Comparison of ENCODE assay signal across 8 cellular contexts in the genomic region with DNA sequence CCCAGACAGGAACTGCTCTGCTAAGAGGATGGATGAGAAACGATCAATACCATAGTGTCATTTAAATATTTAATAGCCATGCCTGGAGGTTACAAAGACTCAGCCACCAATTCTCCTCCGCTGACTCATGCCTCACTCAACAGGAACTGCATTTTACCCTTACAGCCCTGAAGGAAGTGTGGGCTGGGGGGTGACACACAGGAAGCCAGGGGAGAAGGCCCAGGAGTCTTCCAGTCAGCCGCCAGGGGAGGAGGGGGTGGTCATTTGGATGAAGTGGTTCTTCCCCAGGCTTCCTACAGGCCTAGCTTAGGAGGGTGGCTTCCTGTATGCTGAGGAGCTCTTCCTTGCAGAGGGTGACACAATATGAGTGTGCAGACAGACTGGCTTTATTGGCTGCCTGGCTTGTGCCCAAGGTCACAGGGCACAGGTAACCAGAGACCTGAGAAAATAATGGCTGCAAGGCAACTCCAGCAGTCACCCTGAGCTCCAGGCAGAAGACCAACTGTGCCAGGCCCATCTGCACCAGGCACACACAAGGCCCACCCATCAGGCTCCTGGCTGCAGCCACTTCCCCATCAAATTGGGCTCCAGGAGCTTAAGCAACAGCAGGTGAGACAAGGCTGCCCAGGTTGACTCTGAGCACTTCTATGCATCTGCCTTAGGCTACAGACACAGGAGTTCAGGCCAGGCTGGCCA. TPM values are rescaled to one million over a fixed set of nuclear protein-coding genes. Genes with fewer than 3 reads are reported as not detected.
DNase-seq lines count a peak whose midpoint lies in the region; ATAC-seq and TF ChIP-seq lines count a peak whose summit lies in the region.

No MANE protein-coding gene starts in this region.

- POLR2A ChIA-PET in CD4-positive, alpha-beta T cell (lab: Charles Lee) = interaction anchor here (0.9 to 9.5 kb wide), 10 partner anchors 8 to 60 kb away, joined by 3 to 192 read pairs (median 7); partner anchors contain the start of genes PXN, RNU4-1, RNU4-2 and RPLP0

- no peak for TF ChIP-seq CTCF in CD4-positive, alpha-beta T cell (IDR thresholded peaks at IDR 0.05)
- TF ChIP-seq CTCF in colonic mucosa (IDR thresholded peaks at IDR 0.05) (no peak), lung (IDR thresholded peaks at IDR 0.05; ENCODE audit: control extremely low read depth, extremely low read depth) (no peak)

- no peaks in the 10 kb centered on the region for H3K27me3 ChIP-seq in CD4-positive, alpha-beta T cell (ENCODE audit: control insufficient read depth, insufficient read depth, low read length)
- no peaks in the 10 kb centered on the region for H3K27me3 ChIP-seq in colonic mucosa
- no peaks in the 10 kb centered on the region for H3K27me3 ChIP-seq in lung (ENCODE audit: control insufficient read depth, insufficient read depth)

- peak overlapping the region; percentile 65 for H3K4me3 Mint-ChIP-seq in CD4-positive, alpha-beta T cell
- peak overlapping the region; percentile 86 for H3K4me3 Mint-ChIP-seq in activated CD4-positive, alpha-beta T cell treated with anti-CD3 and anti-CD28 coated beads, Interleukin-2, amount 10 ng/mL, durations not matched to agents 24 days and 14 days

- intact Hi-C loops in CD4-positive, alpha-beta T cell (cut with DNase I, micrococcal nuclease) = loop anchor here in 1 of 2 experiments (1.0 kb wide), 2 partner anchors 17 to 22 kb away; no protein-coding TSS in a partner anchor
- intact Hi-C loops in activated CD4-positive, alpha-beta T cell treated with anti-CD3 and anti-CD28 coated beads, Interleukin-2, amount 10 ng/mL, durations not matched to agents 24 days and 14 days (cut with micrococcal nuclease) = loop anchor here (1.0 to 2.0 kb wide), 2 partner anchors 21 to 29 kb away; no protein-coding TSS in a partner anchor
- intact Hi-C loops in colonic mucosa (cut with DNase I) = no loop called here

- H3K4me1 ChIP-seq in colonic mucosa (peaks cover 55% of the 10 kb centered on the region), lung (ENCODE audit: control insufficient read depth in 2 of 2, insufficient read depth in 2 of 2, low read length in 2 of 2) (peaks cover 53 to 60% of the 10 kb centered on the region in 2 donors)

- no peaks in the 10 kb centered on the region for H3K36me3 ChIP-seq in colonic mucosa
- H3K36me3 ChIP-seq in lung (ENCODE audit: control insufficient read depth in 2 of 2, insufficient read depth in 2 of 2, low read length in 2 of 2) = peaks cover 0 to 2% of the 10 kb centered on the region in 2 donors

- peak overlapping the region in 1 of 2 donors; percentile 65 for H3K9ac ChIP-seq in colonic mucosa (ENCODE audit: low read depth in 2 of 2, low read length in 2 of 2)

- no peaks in the 10 kb centered on the region for H3K9me3 ChIP-seq in CD4-positive, alpha-beta T cell (ENCODE audit: control insufficient read depth, low read length)
- no peaks in the 10 kb centered on the region for H3K9me3 ChIP-seq in colonic mucosa
- H3K9me3 ChIP-seq in lung (ENCODE audit: control insufficient read depth in 2 of 2, insufficient read depth in 1 of 2, low read length in 1 of 2) = no peaks in the 10 kb centered on the region

- peaks cover 98% of the 10 kb centered on the region for H3K4me1 Mint-ChIP-seq in CD4-positive, alpha-beta T cell (ENCODE audit: low read depth)
- peaks cover 83% of the 10 kb centered on the region for H3K4me1 Mint-ChIP-seq in activated CD4-positive, alpha-beta T cell treated with anti-CD3 and anti-CD28 coated beads, Interleukin-2, amount 10 ng/mL, durations not matched to agents 24 days and 14 days

- H3K27ac Mint-ChIP-seq in CD4-positive, alpha-beta T cell = peak overlapping the region; percentile 88
- H3K27ac Mint-ChIP-seq in activated CD4-positive, alpha-beta T cell treated with anti-CD3 and anti-CD28 coated beads, Interleukin-2, amount 10 ng/mL, durations not matched to agents 24 days and 14 days = peak overlapping the region; percentile 96

- peak in 9 of 10 experiments; percentile 52 to 78 (median 68) for DNase-seq in CD4-positive, alpha-beta T cell
- DNase-seq in MV-4-11 (lab: John Stamatoyannopoulos, UW) (peak; percentile 82), colonic mucosa (peak; percentile 68), lung (ENCODE audit: low spot score) (peak; percentile 70)
- peak; percentile 90 for DNase-seq in activated CD4-positive, alpha-beta T cell treated with anti-CD3 and anti-CD28 coated beads, Interleukin-2, amount 10 ng/mL, durations not matched to agents 24 days and 14 days
- peak; percentile 31 to 44 for DNase-seq in stimulated activated CD8-positive, alpha-beta memory T cell treated with anti-CD3 and anti-CD28 coated beads, Interleukin-4, amount 100 ng/mL, for 1 hour (ENCODE audit: low read depth in 2 of 2, low spot score in 1 of 2)

- H3K27ac ChIP-seq in CD4-positive, alpha-beta T cell (ENCODE audit: low read depth, low read length) = peak overlapping the region; percentile 69
- H3K27ac ChIP-seq in colonic mucosa = peak overlapping the region; percentile 86
- H3K27ac ChIP-seq in lung (ENCODE audit: low read depth in 1 of 2, low read length in 1 of 2) = peak overlapping the region; percentile 89 to 93

- no peaks in the 10 kb centered on the region for H3K27me3 Mint-ChIP-seq in CD4-positive, alpha-beta T cell
- H3K27me3 Mint-ChIP-seq in activated CD4-positive, alpha-beta T cell treated with anti-CD3 and anti-CD28 coated beads, Interleukin-2, amount 10 ng/mL, durations not matched to agents 24 days and 14 days = no peaks in the 10 kb centered on the region

- peak; percentile 76 for ATAC-seq in CD4-positive, alpha-beta T cell (ENCODE audit: poor library complexity)
- peak; percentile 30 for ATAC-seq in lung (ENCODE audit: insufficient read depth, low FRiP score)
- no peak for ATAC-seq in GM19035 (IDR thresholded peaks at IDR 0.05; ENCODE audit: unreplicated experiment)
- no peak for ATAC-seq in HG02885 (IDR thresholded peaks at IDR 0.05; ENCODE audit: poor library complexity, unreplicated experiment)

- WGBS in lung, 2 donors = 24 to 25% methylated on average over 2 to 3 of the region's 3 CpGs

- peaks cover 17% of the 10 kb centered on the region for H3K36me3 Mint-ChIP-seq in CD4-positive, alpha-beta T cell (ENCODE audit: low read depth)
- H3K36me3 Mint-ChIP-seq in activated CD4-positive, alpha-beta T cell treated with anti-CD3 and anti-CD28 coated beads, Interleukin-2, amount 10 ng/mL, durations not matched to agents 24 days and 14 days (ENCODE audit: low read depth) = peaks cover 2% of the 10 kb centered on the region

- no peak overlapping the region for H3K4me3 ChIP-seq in colonic mucosa
- H3K4me3 ChIP-seq in lung = no peak overlapping the region

- CTCF ChIA-PET in CD4-positive, alpha-beta T cell (lab: Charles Lee) = interaction anchor here (0.9 to 9.6 kb wide), 10 partner anchors 16 to 71 kb away, joined by 3 to 234 read pairs (median 6); partner anchors contain the start of genes PXN, RPLP0 and SIRT4

- no peaks in the 10 kb centered on the region for H3K9me3 Mint-ChIP-seq in CD4-positive, alpha-beta T cell
- no peaks in the 10 kb centered on the region for H3K9me3 Mint-ChIP-seq in activated CD4-positive, alpha-beta T cell treated with anti-CD3 and anti-CD28 coated beads, Interleukin-2, amount 10 ng/mL, durations not matched to agents 24 days and 14 days

RNA-seq across cellular contexts. Expression of gene RPLP0, which starts 30.6 kb away (rescaled TPM):
- total RNA-seq in CD4-positive, alpha-beta T cell = 1,000 to 10,000 TPM; 1,997 to 2,075 TPM
- total RNA-seq in activated CD4-positive, alpha-beta T cell treated with anti-CD3 and anti-CD28 coated beads, Interleukin-2, amount 10 ng/mL, durations not matched to agents 24 days and 14 days = 2,659 and 2,699 TPM in 2 replicates
- total RNA-seq in colonic mucosa (1,000 to 10,000 TPM; 1,834 to 2,096 TPM), lung (1,000 to 10,000 TPM; 1,492 to 1,979 TPM)
- polyA plus RNA-seq in lung = 1,000 to 10,000 TPM; 2,934 to 3,190 TPM

RNA-seq across cellular contexts. Expression of gene PXN, which starts 34.1 kb away (rescaled TPM):
- total RNA-seq in CD4-positive, alpha-beta T cell = 100 to 1,000 TPM; 229 to 230 TPM
- 48.4 and 51.2 TPM in 2 replicates for total RNA-seq in activated CD4-positive, alpha-beta T cell treated with anti-CD3 and anti-CD28 coated beads, Interleukin-2, amount 10 ng/mL, durations not matched to agents 24 days and 14 days
- total RNA-seq in colonic mucosa (100 to 1,000 TPM; 133 to 142 TPM), lung (100 to 1,000 TPM in 1 of 2 donors, 10 to 100 TPM in 1; 81.1 to 117 TPM)
- polyA plus RNA-seq in lung = 10 to 100 TPM; 81.3 to 100.0 TPM

RNA-seq across cellular contexts. Expression of gene GCN1, which starts 36.9 kb away (rescaled TPM):
- total RNA-seq in CD4-positive, alpha-beta T cell = 100 to 1,000 TPM; 121 to 128 TPM
- total RNA-seq in activated CD4-positive, alpha-beta T cell treated with anti-CD3 and anti-CD28 coated beads, Interleukin-2, amount 10 ng/mL, durations not matched to agents 24 days and 14 days = 169 and 176 TPM in 2 replicates
- 100 to 1,000 TPM in 1 of 2 donors, 10 to 100 TPM in 1; 53.4 to 144 TPM for total RNA-seq in colonic mucosa
- total RNA-seq in lung = 10 to 100 TPM; 76.4 to 93.6 TPM
- 10 to 100 TPM; 19.3 to 29.7 TPM for polyA plus RNA-seq in lung

Comparison
In these comparisons a context has a peak if more than half of its experiments do, and no peak if none do; other contexts are left out.
1. ATAC-seq: peak in CD4-positive, alpha-beta T cell (single experiment) and lung (single experiment); none in GM19035 (single experiment) and HG02885 (single experiment).
2. DNase-seq: peak in every context shown above with its lines; median percentile 90 in activated CD4-positive, alpha-beta T cell treated with anti-CD3 and anti-CD28 coated beads, Interleukin-2, amount 10 ng/mL, durations not matched to agents 24 days and 14 days; 82 in MV-4-11; 70 in lung; 68 in CD4-positive, alpha-beta T cell; 68 in colonic mucosa; 38 in stimulated activated CD8-positive, alpha-beta memory T cell treated with anti-CD3 and anti-CD28 coated beads, Interleukin-4, amount 100 ng/mL, for 1 hour.
3. Peak in every context shown above with its lines, with median percentiles within 50 percentile points of each other: H3K27ac ChIP-seq.